1 cellular context compared by ENCODE assay signal in genomic region chr10:12191715-12192114, GRCh38.
TF ChIP-seq lines count a peak whose summit lies in the region.

No MANE protein-coding gene starts in this region.

TF ChIP-seq in HepG2, 621 proteins besides CTCF, POLR2A, EP300 and RAD21 (continued from another document):
- TF ChIP-seq CSRNP1 (CRISPR knock-in tag; IDR thresholded peaks at IDR 0.05) (no peak), ZNF510 (CRISPR knock-in tag; IDR thresholded peaks at IDR 0.05; ENCODE audit: low read depth) (no peak), ZNF761 (CRISPR knock-in tag; conservative IDR thresholded peaks at IDR 0.05) (no peak), HIC2 (CRISPR knock-in tag; IDR thresholded peaks at IDR 0.05; ENCODE audit: low read depth) (peak; percentile 62; the same call in 1 of the 2 replicates), ZNF430 (CRISPR knock-in tag; IDR thresholded peaks at IDR 0.05) (no peak), LBX2 (CRISPR knock-in tag; IDR thresholded peaks at IDR 0.05; ENCODE audit: borderline replicate concordance) (no peak), ZNF512 (CRISPR knock-in tag; IDR thresholded peaks at IDR 0.05) (no peak), ZBTB39 (CRISPR knock-in tag; IDR thresholded peaks at IDR 0.05) (no peak), ZNF205 (CRISPR knock-in tag; IDR thresholded peaks at IDR 0.05) (no peak), ZNF326 (CRISPR knock-in tag; IDR thresholded peaks at IDR 0.05; ENCODE audit: borderline replicate concordance) (no peak), ETV6 (CRISPR knock-in tag; conservative IDR thresholded peaks at IDR 0.05) (no peak), ZNF432 (CRISPR knock-in tag; IDR thresholded peaks at IDR 0.05; ENCODE audit: borderline replicate concordance) (no peak), FOSL2 (CRISPR knock-in tag; IDR thresholded peaks at IDR 0.05) (no peak), RELA (CRISPR knock-in tag; IDR thresholded peaks at IDR 0.05) (no peak), ZNF20 (CRISPR knock-in tag; IDR thresholded peaks at IDR 0.05) (no peak), ZNF614 (CRISPR knock-in tag; IDR thresholded peaks at IDR 0.05; ENCODE audit: borderline replicate concordance) (no peak), ZNF33B (CRISPR knock-in tag; IDR thresholded peaks at IDR 0.05) (no peak), REXO4 (CRISPR knock-in tag; IDR thresholded peaks at IDR 0.05; ENCODE audit: borderline replicate concordance) (no peak), NCOA1 (CRISPR knock-in tag; IDR thresholded peaks at IDR 0.05) (no peak), MEIS1 (CRISPR knock-in tag; IDR thresholded peaks at IDR 0.05; ENCODE audit: borderline replicate concordance) (no peak), ZNF547 (CRISPR knock-in tag; IDR thresholded peaks at IDR 0.05) (no peak), CHD4 (IDR thresholded peaks at IDR 0.05; ENCODE audit: borderline replicate concordance, low read length) (no peak), ZSCAN20 (CRISPR knock-in tag; IDR thresholded peaks at IDR 0.05; ENCODE audit: borderline replicate concordance) (no peak), FOXA3 (CRISPR knock-in tag; IDR thresholded peaks at IDR 0.05) (no peak), MYNN (CRISPR knock-in tag; IDR thresholded peaks at IDR 0.05; ENCODE audit: low read depth) (no peak), ZNF143 (CRISPR knock-in tag; IDR thresholded peaks at IDR 0.05) (no peak), HOXA5 (CRISPR knock-in tag; IDR thresholded peaks at IDR 0.05) (no peak), DPF2 (CRISPR knock-in tag; IDR thresholded peaks at IDR 0.05; ENCODE audit: borderline replicate concordance, low read depth) (no peak), ERF (CRISPR knock-in tag; IDR thresholded peaks at IDR 0.05) (no peak), ZNF543 (CRISPR knock-in tag; IDR thresholded peaks at IDR 0.05) (no peak), ZC3H13 (CRISPR knock-in tag; IDR thresholded peaks at IDR 0.05) (no peak), PRMT3 (CRISPR knock-in tag; IDR thresholded peaks at IDR 0.05; ENCODE audit: borderline replicate concordance, low read depth) (no peak), ZBTB40 (IDR thresholded peaks at IDR 0.05) (no peak), ZBTB40 (CRISPR knock-in tag; IDR thresholded peaks at IDR 0.05) (no peak), ZNF577 (CRISPR knock-in tag; IDR thresholded peaks at IDR 0.05; ENCODE audit: borderline replicate concordance, low read depth) (no peak), ZNF788 (CRISPR knock-in tag; IDR thresholded peaks at IDR 0.05; ENCODE audit: borderline replicate concordance) (no peak), SIN3B (IDR thresholded peaks at IDR 0.05; ENCODE audit: low read length) (no peak), ZNF770 (CRISPR knock-in tag; IDR thresholded peaks at IDR 0.05) (peak; percentile 74; the same call in 1 of the 2 replicates), ZNF790 (CRISPR knock-in tag; IDR thresholded peaks at IDR 0.05; ENCODE audit: borderline replicate concordance) (no peak), FOXM1 (CRISPR knock-in tag; IDR thresholded peaks at IDR 0.05) (no peak)
